9 cellular contexts compared by ENCODE assay signal in the genomic region with DNA sequence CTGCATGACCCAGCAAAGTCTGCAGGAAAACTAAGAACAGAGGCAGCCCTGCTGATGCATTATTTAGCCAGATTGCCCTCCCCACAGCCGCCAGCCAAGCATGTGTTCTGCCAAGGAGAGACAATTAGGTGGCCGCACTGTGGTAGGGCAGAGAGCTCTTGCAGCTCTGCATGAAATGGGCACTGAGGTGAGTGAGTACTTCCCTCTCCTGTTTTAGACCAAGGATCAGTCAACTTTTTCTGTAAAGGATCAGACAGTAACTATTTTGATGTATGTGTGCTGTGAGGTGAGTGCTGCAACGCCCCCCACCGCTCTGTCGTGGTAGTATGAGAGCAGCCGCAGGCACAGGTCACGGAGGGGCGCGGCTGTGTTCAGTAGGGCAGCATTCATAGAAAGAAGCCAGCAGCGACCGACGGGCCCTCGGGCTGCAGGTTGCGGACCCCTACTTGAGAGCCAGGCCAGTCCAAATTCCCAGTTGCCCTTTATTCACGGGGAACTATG. TPM values are rescaled to one million over a fixed set of nuclear protein-coding genes. Genes with fewer than 3 reads are reported as not detected.
DNase-seq lines count a peak whose midpoint lies in the region; ATAC-seq and TF ChIP-seq lines count a peak whose summit lies in the region.
"Had no signal": no experiment of that assay in that cellular context is flagged by ENCODE, and none has a peak within 500 bp of the region (broad histone marks: within the 10 kb centered on the region; RNA-seq: fewer than 3 reads in every experiment).

No MANE protein-coding gene starts in this region.

- no CpG with 5 or more reads among the region's 15 CpGs for WGBS in neuronal stem cell (ENCODE audit: extremely low coverage in 2 of 2, insufficient read length in 2 of 2, insufficient replicate concordance in 1 of 2), 2 donors

- H2BK12ac ChIP-seq in neuronal stem cell (ENCODE audit: low read length): no peak overlapping the region

- no peak for ATAC-seq in GM18502 (IDR thresholded peaks at IDR 0.05; ENCODE audit: poor library complexity, unreplicated experiment)

- H4K8ac ChIP-seq in neuronal stem cell (ENCODE audit: low read depth, low read length): no peak overlapping the region

- H4K91ac ChIP-seq in neuronal stem cell (ENCODE audit: low read depth, low read length, poor library complexity): no peak overlapping the region

- H3K4me1 ChIP-seq in SJSA1 (replicated peaks): peaks cover 37% of the 10 kb centered on the region
- H3K4me1 ChIP-seq in neuronal stem cell (ENCODE audit: control insufficient read depth in 2 of 2, insufficient read depth in 1 of 2, low read depth in 1 of 2, low read length in 2 of 2): peaks cover 4 to 12% of the 10 kb centered on the region in 2 donors
- H3K4me1 ChIP-seq in BE2C: no peaks in the 10 kb centered on the region

- H2BK120ac ChIP-seq in neuronal stem cell (ENCODE audit: low read depth, low read length): no peak overlapping the region

- H3K4me2 ChIP-seq in neuronal stem cell (ENCODE audit: insufficient read depth, low read length, poor library complexity, severe bottlenecking): no peak overlapping the region

- no peak overlapping the region for H3K23ac ChIP-seq in neuronal stem cell (ENCODE audit: low read depth, low read length, poor library complexity)

- H3K4me3 ChIP-seq in AG04450 (ENCODE audit: low read depth, low read length): peak overlapping the region; percentile 26
- H3K4me3 ChIP-seq in SJSA1: peak overlapping the region; percentile 2
- H3K4me3 ChIP-seq in fibroblast of villous mesenchyme (ENCODE audit: low read depth, low read length): peak overlapping the region; percentile 21
- H3K4me3 ChIP-seq in neuronal stem cell (ENCODE audit: low read length in 2 of 2): no peak overlapping the region
- H3K4me3 ChIP-seq in BE2C (ENCODE audit: low read depth, low read length): no peak overlapping the region

- H3K27ac ChIP-seq in AG04450 (ENCODE audit: low read depth, low read length): peak overlapping the region; percentile 96
- H3K27ac ChIP-seq in SJSA1: peak overlapping the region; percentile 97
- H3K27ac ChIP-seq in neuronal stem cell (replicated peaks; ENCODE audit: low read length): no peak overlapping the region

- H2AFZ ChIP-seq in neuronal stem cell (ENCODE audit: low read length): peak overlapping the region; percentile 76

- H3K18ac ChIP-seq in neuronal stem cell (ENCODE audit: low read length): no peak overlapping the region

- no peak overlapping the region for H3K14ac ChIP-seq in neuronal stem cell (ENCODE audit: low read length)

- H3K9me3 ChIP-seq in AG04450 (ENCODE audit: control insufficient read depth, insufficient read depth, low read length): no peaks in the 10 kb centered on the region
- H3K9me3 ChIP-seq in SJSA1 (replicated peaks): no peaks in the 10 kb centered on the region
- no peaks in the 10 kb centered on the region for H3K9me3 ChIP-seq in neuronal stem cell (replicated peaks in 1 of 2; ENCODE audit: control insufficient read depth in 2 of 2, insufficient read depth in 1 of 2, low read depth in 1 of 2, low read length in 2 of 2)
- H3K9me3 ChIP-seq in BE2C: no peaks in the 10 kb centered on the region

- H3K27me3 ChIP-seq in AG04450 (ENCODE audit: control insufficient read depth, insufficient read depth, low read length): no peaks in the 10 kb centered on the region
- no peaks in the 10 kb centered on the region for H3K27me3 ChIP-seq in SJSA1 (replicated peaks)
- H3K27me3 ChIP-seq in neuronal stem cell (ENCODE audit: control insufficient read depth in 3 of 3, insufficient read depth in 3 of 3, low read depth in 1 of 3, low read length in 3 of 3): no peaks in the 10 kb centered on the region
- no peaks in the 10 kb centered on the region; the same call in 1 of the 2 replicates for H3K27me3 ChIP-seq in BE2C

- H3K79me1 ChIP-seq in neuronal stem cell (ENCODE audit: low read depth, low read length): no peaks in the 10 kb centered on the region

- POLR2A ChIA-PET in AG04450 (lab: Yijun Ruan, JAX): interaction anchor here (0.9 to 1.7 kb wide), 10 partner anchors 13 to 153 kb away, joined by 3 to 7 read pairs (median 5); no protein-coding TSS in a partner anchor

- no peak overlapping the region for H2BK5ac ChIP-seq in neuronal stem cell (ENCODE audit: low read length)

- no peak overlapping the region for H3K9ac ChIP-seq in neuronal stem cell (ENCODE audit: low read depth, low read length, poor library complexity)

- CTCF ChIA-PET in AG04450 (lab: Charles Lee): interaction anchor here (0.9 to 3.1 kb wide), 5 partner anchors 18 to 153 kb away, joined by 3 to 13 read pairs (median 7); a partner anchor contains a TSS

- H3K36me3 ChIP-seq in SJSA1: no peaks in the 10 kb centered on the region
- no peaks in the 10 kb centered on the region for H3K36me3 ChIP-seq in neuronal stem cell (replicated peaks in 1 of 2; ENCODE audit: control insufficient read depth in 2 of 2, insufficient read depth in 2 of 2, low read length in 2 of 2)
- H3K36me3 ChIP-seq in BE2C: no peaks in the 10 kb centered on the region

- DNase-seq in AG04450 (ENCODE audit: low read depth, low spot score) (no peak), SJSA1 (ENCODE audit: low read depth in 1 of 2, low spot score in 2 of 2) (peak; percentile 81 to 87), fibroblast of villous mesenchyme (ENCODE audit: low read depth) (peak; percentile 74), neuronal stem cell (ENCODE audit: low spot score) (no peak), BE2C (no peak)
- no peak for DNase-seq in activated CD4-positive, CD25-positive, alpha-beta regulatory T cell (lab: John Stamatoyannopoulos, UW)
- no peak for DNase-seq in activated CD4-positive, alpha-beta T cell treated with anti-CD3 and anti-CD28 coated beads, Interleukin-2, amount 50 U/mL, for 4 hours
- DNase-seq: GDM1 had no signal

- H3K4ac ChIP-seq in neuronal stem cell (ENCODE audit: low read length): no peak overlapping the region

- TF ChIP-seq CTCF in AG04450 (IDR thresholded peaks at IDR 0.05; ENCODE audit: low read depth, low read length) (peak; percentile 33), fibroblast of villous mesenchyme (IDR thresholded peaks at IDR 0.05; ENCODE audit: insufficient read depth, low read depth, low read length) (peak; percentile 58), BE2C (IDR thresholded peaks at IDR 0.05; ENCODE audit: low read depth, low read length) (no peak)

- H2AK5ac ChIP-seq in neuronal stem cell (ENCODE audit: low read depth, low read length): no peak overlapping the region

- H2BK15ac ChIP-seq in neuronal stem cell (ENCODE audit: low read length): no peak overlapping the region

RNA-seq across cellular contexts. Expression of a gene that starts 23.8 kb away (rescaled TPM):
- polyA plus RNA-seq in AG04450 (2011; rRNA removed): 4.5 and 5.5 TPM in 2 replicates
- 2.0 TPM in 2 replicates for polyA minus RNA-seq in AG04450 (2011; rRNA and poly(A)+ RNA removed)
- 0.25 and 0.58 TPM in 2 replicates for total RNA-seq in SJSA1 (2014; rRNA removed; shearing (Covaris generic))
- 5.2 and 6.0 TPM in 2 replicates for total RNA-seq in fibroblast of villous mesenchyme
- 2.6 TPM for polyA plus RNA-seq in neuronal stem cell (2013, experiment 1 of 2)
- polyA plus RNA-seq in neuronal stem cell (2013, experiment 2 of 2): 2.1 TPM
- polyA plus RNA-seq in BE2C (2012; ENCODE audit: insufficient read depth, insufficient read length, low read depth): 53.6 TPM

Comparison
In these comparisons a context has a peak if more than half of its experiments do, and no peak if none do; other contexts are left out.
1. DNase-seq: peak in SJSA1 (2 of 2) and fibroblast of villous mesenchyme (single experiment); none in AG04450 (single experiment), neuronal stem cell (single experiment), activated CD4-positive, CD25-positive, alpha-beta regulatory T cell (0 of 4), BE2C (single experiment) and activated CD4-positive, alpha-beta T cell treated with anti-CD3 and anti-CD28 coated beads, Interleukin-2, amount 50 U/mL, for 4 hours (0 of 2).
2. H3K4me3 ChIP-seq: peak in AG04450 (single experiment), SJSA1 (single experiment) and fibroblast of villous mesenchyme (single experiment); none in neuronal stem cell (0 of 2) and BE2C (single experiment).